ENCODE assay signal across 8 cellular contexts in the genomic region with DNA sequence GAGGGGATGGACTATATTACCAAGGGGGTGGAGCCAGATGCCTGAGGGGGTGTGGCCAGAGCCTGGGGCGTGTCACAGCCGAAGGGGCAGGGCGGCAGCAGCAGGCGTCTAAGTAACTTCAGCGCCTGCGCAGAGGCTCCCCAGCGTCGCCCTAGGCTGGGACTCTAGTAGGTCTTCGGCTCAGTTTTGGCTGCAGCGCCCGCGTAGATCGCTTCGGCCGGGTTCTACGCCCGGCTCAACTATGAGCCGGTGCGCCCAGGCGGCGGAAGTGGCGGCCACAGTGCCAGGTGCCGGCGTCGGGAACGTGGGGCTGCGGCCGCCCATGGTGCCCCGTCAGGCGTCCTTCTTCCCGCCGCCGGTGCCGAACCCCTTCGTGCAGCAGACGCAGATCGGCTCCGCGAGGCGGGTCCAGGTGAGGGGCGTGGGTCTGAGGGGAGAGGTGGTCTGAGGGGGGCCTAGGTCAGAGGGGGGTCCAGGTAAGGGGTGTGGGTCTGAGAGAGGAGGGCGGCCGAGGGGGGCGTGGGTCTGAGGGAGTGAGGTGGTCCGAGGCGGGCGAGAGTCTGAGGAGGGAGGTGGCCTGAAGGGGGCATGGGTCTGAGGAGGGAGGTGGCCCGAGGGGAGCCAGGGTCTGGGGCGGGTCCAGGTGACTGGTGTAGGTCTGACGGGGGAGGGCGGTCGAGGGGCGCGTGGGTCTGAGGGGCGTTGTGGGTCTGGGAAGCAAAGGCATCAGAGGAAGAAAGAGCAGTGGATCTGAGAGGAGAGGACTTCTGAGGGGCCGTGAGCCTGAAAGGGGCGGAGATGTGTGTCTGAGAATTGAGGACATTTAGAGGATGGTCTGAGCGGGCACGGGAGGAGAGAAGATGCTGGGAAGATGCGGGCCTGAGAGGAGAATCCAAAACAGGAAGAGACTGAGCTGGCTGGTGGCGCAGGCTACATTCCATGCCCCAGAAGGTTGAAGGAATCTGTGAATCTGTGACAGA. TPM values are rescaled to one million over a fixed set of nuclear protein-coding genes. Genes with fewer than 3 reads are reported as not detected.
DNase-seq lines count a peak whose midpoint lies in the region; ATAC-seq, FAIRE-seq and TF ChIP-seq lines count a peak whose summit lies in the region.

A gene with protein sequence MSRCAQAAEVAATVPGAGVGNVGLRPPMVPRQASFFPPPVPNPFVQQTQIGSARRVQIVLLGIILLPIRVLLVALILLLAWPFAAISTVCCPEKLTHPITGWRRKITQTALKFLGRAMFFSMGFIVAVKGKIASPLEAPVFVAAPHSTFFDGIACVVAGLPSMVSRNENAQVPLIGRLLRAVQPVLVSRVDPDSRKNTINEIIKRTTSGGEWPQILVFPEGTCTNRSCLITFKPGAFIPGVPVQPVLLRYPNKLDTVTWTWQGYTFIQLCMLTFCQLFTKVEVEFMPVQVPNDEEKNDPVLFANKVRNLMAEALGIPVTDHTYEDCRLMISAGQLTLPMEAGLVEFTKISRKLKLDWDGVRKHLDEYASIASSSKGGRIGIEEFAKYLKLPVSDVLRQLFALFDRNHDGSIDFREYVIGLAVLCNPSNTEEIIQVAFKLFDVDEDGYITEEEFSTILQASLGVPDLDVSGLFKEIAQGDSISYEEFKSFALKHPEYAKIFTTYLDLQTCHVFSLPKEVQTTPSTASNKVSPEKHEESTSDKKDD (plus strand): TSS at position 132 of the 980 bp plus-strand sequence. CDS start 110 bp downstream, at position 242.

- CTCF ChIA-PET in activated naive CD4-positive, alpha-beta T cell treated with anti-CD3 and anti-CD28 coated beads, Interleukin-2, amount 10 ng/mL, durations not matched to agents 7 days and 5 days (lab: Charles Lee), result interaction anchor here (0.9 kb wide), 1 partner anchor 27 kb away, joined by 3 read pairs; no protein-coding TSS in a partner anchor

- H3K4me1 Mint-ChIP-seq in activated naive CD4-positive, alpha-beta T cell treated with anti-CD3 and anti-CD28 coated beads, Interleukin-2, amount 10 ng/mL, durations not matched to agents 7 days and 5 days, result peaks cover 11% of the 10 kb centered on the region
- H3K4me1 Mint-ChIP-seq in naive thymus-derived CD8-positive, alpha-beta T cell, result peaks cover 9 to 14% (median 12%) of the 10 kb centered on the region in 4 donors

- H3K4me3 Mint-ChIP-seq in activated naive CD4-positive, alpha-beta T cell treated with anti-CD3 and anti-CD28 coated beads, Interleukin-2, amount 10 ng/mL, durations not matched to agents 7 days and 5 days, result peak within 1 kb of the TSS; percentile 65
- peak within 1 kb of the TSS in 8 of 10 donors; percentile 19 to 84 (median 60) for H3K4me3 Mint-ChIP-seq in naive thymus-derived CD8-positive, alpha-beta T cell

- 0 to 5% methylated on average over 1 to 20 of the region's 61 CpGs for WGBS in gastroesophageal sphincter (ENCODE audit: low coverage in 1 of 2), 2 donors
- WGBS in suprapubic skin, result 2% methylated on average over 59 of the region's 61 CpGs

- H3K27me3 ChIP-seq in gastroesophageal sphincter (peaks cover 19% of the 10 kb centered on the region), suprapubic skin (no peaks in the 10 kb centered on the region)

- peak; percentile 92 for ATAC-seq in gastroesophageal sphincter
- no peak for ATAC-seq in naive thymus-derived CD8-positive, alpha-beta T cell

- H3K9me3 Mint-ChIP-seq in activated naive CD4-positive, alpha-beta T cell treated with anti-CD3 and anti-CD28 coated beads, Interleukin-2, amount 10 ng/mL, durations not matched to agents 7 days and 5 days, result no peaks in the 10 kb centered on the region
- peaks cover 4 to 23% (median 18%) of the 10 kb centered on the region in 9 donors for H3K9me3 Mint-ChIP-seq in naive thymus-derived CD8-positive, alpha-beta T cell

- H3K4me1 ChIP-seq in gastroesophageal sphincter, result peaks cover 0 to 25% (median 0%) of the 10 kb centered on the region in 3 donors
- H3K4me1 ChIP-seq in suprapubic skin, result peaks cover 15% of the 10 kb centered on the region

- no peak within 1 kb of the TSS for H3K27ac Mint-ChIP-seq in activated naive CD4-positive, alpha-beta T cell treated with anti-CD3 and anti-CD28 coated beads, Interleukin-2, amount 10 ng/mL, durations not matched to agents 7 days and 5 days
- H3K27ac Mint-ChIP-seq in naive thymus-derived CD8-positive, alpha-beta T cell, result peak within 1 kb of the TSS in 1 of 10 donors; percentile 60

- H3K27ac ChIP-seq in gastroesophageal sphincter (peak within 1 kb of the TSS in 3 of 4 donors; percentile 72 to 84 (median 73)), suprapubic skin (peak within 1 kb of the TSS; percentile 74)

- TF ChIP-seq CTCF in gastroesophageal sphincter (IDR thresholded peaks at IDR 0.05) (no peak), suprapubic skin (IDR thresholded peaks at IDR 0.05) (no peak)

- H3K36me3 Mint-ChIP-seq in activated naive CD4-positive, alpha-beta T cell treated with anti-CD3 and anti-CD28 coated beads, Interleukin-2, amount 10 ng/mL, durations not matched to agents 7 days and 5 days, result no peaks in the 10 kb centered on the region
- H3K36me3 Mint-ChIP-seq in naive thymus-derived CD8-positive, alpha-beta T cell, result peaks cover 0 to 17% (median 4%) of the 10 kb centered on the region in 3 donors

- peak within 1 kb of the TSS; percentile 38 to 72 for H3K4me3 ChIP-seq in gastroesophageal sphincter
- peak within 1 kb of the TSS; percentile 69 for H3K4me3 ChIP-seq in suprapubic skin

- H3K9me3 ChIP-seq in gastroesophageal sphincter (peaks cover 0 to 18% (median 0%) of the 10 kb centered on the region in 3 donors), suprapubic skin (no peaks in the 10 kb centered on the region)

- H3K27me3 Mint-ChIP-seq in activated naive CD4-positive, alpha-beta T cell treated with anti-CD3 and anti-CD28 coated beads, Interleukin-2, amount 10 ng/mL, durations not matched to agents 7 days and 5 days, result peaks cover 30% of the 10 kb centered on the region
- H3K27me3 Mint-ChIP-seq in naive thymus-derived CD8-positive, alpha-beta T cell, result peaks cover 25 to 58% (median 44%) of the 10 kb centered on the region in 5 donors

- H3K36me3 ChIP-seq in gastroesophageal sphincter (peaks cover 0 to 18% of the 10 kb centered on the region in 2 donors), suprapubic skin (peaks cover 16% of the 10 kb centered on the region)

- TF ChIP-seq EP300 in gastroesophageal sphincter (IDR thresholded peaks at IDR 0.05) (no peak), suprapubic skin (IDR thresholded peaks at IDR 0.05) (no peak)

- DNase-seq in activated effector memory CD4-positive, alpha-beta T cell treated with anti-CD3 and anti-CD28 coated beads, Interleukin-2, amount 50 U/mL, for 16 hours, result peak; percentile 66
- DNase-seq in activated effector memory CD4-positive, alpha-beta T cell treated with Interleukin-2 at 50 U/mL for 16 hours, result no peak
- DNase-seq in NCI-H226 (peak; percentile 76), suprapubic skin (ENCODE audit: low spot score in 2 of 2) (peak; percentile 88 to 92), GM19239 (ENCODE audit: insufficient read length, low spot score) (no peak)
- DNase-seq in activated naive CD4-positive, alpha-beta T cell treated with anti-CD3 and anti-CD28 coated beads, Interleukin-2, amount 10 ng/mL, durations not matched to agents 7 days and 5 days, result peak; percentile 57
- peak in 1 of 10 donors; percentile 17 for DNase-seq in naive thymus-derived CD8-positive, alpha-beta T cell

- no peak for FAIRE-seq in GM19239 (lab: Jason Lieb, UNC)

- peak; percentile 63 to 73 for TF ChIP-seq POLR2A in gastroesophageal sphincter (IDR thresholded peaks at IDR 0.05)
- no peak for TF ChIP-seq POLR2A in suprapubic skin (IDR thresholded peaks at IDR 0.05)

- POLR2A ChIA-PET in naive thymus-derived CD8-positive, alpha-beta T cell (lab: Charles Lee), result no interaction called here

RNA-seq across cellular contexts. Expression of the gene that starts here (rescaled TPM):
- total RNA-seq in gastroesophageal sphincter, result 10 to 100 TPM in 3 of 4 donors, 1 to 10 TPM in 1; 8.0 to 27.1 (median 18.0) TPM
- total RNA-seq in naive thymus-derived CD8-positive, alpha-beta T cell, result under 1 TPM in 1 of 2 experiments, not detected in 1; 0.70 TPM
- polyA plus RNA-seq in naive thymus-derived CD8-positive, alpha-beta T cell, result not detected
- 10 to 100 TPM; 12.1 to 19.7 (median 18.1) TPM for total RNA-seq in suprapubic skin

Comparison
In these comparisons a context has a peak if more than half of its experiments do, and no peak if none do; other contexts are left out.
1. RNA of the gene that starts here (total RNA-seq): 8.0 to 27.1 TPM in gastroesophageal sphincter and 12.1 to 19.7 TPM in suprapubic skin; 0.70 TPM in naive thymus-derived CD8-positive, alpha-beta T cell; every median in the first group is over 4 times any median in the second.
2. DNase-seq: peak in activated effector memory CD4-positive, alpha-beta T cell treated with anti-CD3 and anti-CD28 coated beads, Interleukin-2, amount 50 U/mL, for 16 hours (single experiment), NCI-H226 (single experiment), activated naive CD4-positive, alpha-beta T cell treated with anti-CD3 and anti-CD28 coated beads, Interleukin-2, amount 10 ng/mL, durations not matched to agents 7 days and 5 days (single experiment) and suprapubic skin (2 of 2); none in activated effector memory CD4-positive, alpha-beta T cell treated with Interleukin-2 at 50 U/mL for 16 hours (single experiment) and GM19239 (single experiment).
3. POLR2A ChIP-seq: peak in gastroesophageal sphincter (2 of 2); none in suprapubic skin (0 of 2).